ENCODE assay signal across 25 cellular contexts in genomic region chr10:120098242-120098930, GRCh38.
A peak's percentile ranks its signal among the peaks of the same experiment; 100 is the strongest.
DNase-seq lines count a peak whose midpoint lies in the region; TF ChIP-seq lines count a peak whose summit lies in the region.
"Had no signal": no experiment of that assay in that cellular context is flagged by ENCODE, and none has a peak within 500 bp of the region (broad histone marks: within the 10 kb centered on the region; RNA-seq: fewer than 3 reads in every experiment).

No MANE protein-coding gene starts in this region.

- peak overlapping the region; percentile 32 for H3K4me2 ChIP-seq in parathyroid adenoma (ENCODE audit: low read length)
- H3K4me2 ChIP-seq: BLaER1 treated with 17β-estradiol and CSF1 and Interleukin-3, amounts not matched to agents 10 nM and 100 nM had no signal

- no peak for TF ChIP-seq CTCF in choroid plexus epithelial cell (conservative IDR thresholded peaks at IDR 0.05; ENCODE audit: low read depth, low read length)
- TF ChIP-seq CTCF in parathyroid adenoma (IDR thresholded peaks at IDR 0.05), result no peak
- no peak for TF ChIP-seq CTCF in lower leg skin (IDR thresholded peaks at IDR 0.05)
- TF ChIP-seq CTCF in GM10266 (IDR thresholded peaks at IDR 0.05; ENCODE audit: control insufficient read depth, insufficient read depth, low read depth, missing control alignments), result no peak
- TF ChIP-seq CTCF in GM13977 (IDR thresholded peaks at IDR 0.05; ENCODE audit: extremely low read depth, insufficient read depth, missing control alignments), result no peak

- H3K4me3 ChIP-seq in choroid plexus epithelial cell (ENCODE audit: low read depth, low read length), result no peak overlapping the region
- H3K4me3 ChIP-seq in parathyroid adenoma (ENCODE audit: low read depth, low read length), result no peak overlapping the region
- no peak overlapping the region for H3K4me3 ChIP-seq in lower leg skin (ENCODE audit: low read depth, poor library complexity, severe bottlenecking)
- H3K4me3 ChIP-seq: BLaER1 treated with 17β-estradiol and CSF1 and Interleukin-3, amounts not matched to agents 10 nM and 100 nM; gastroesophageal sphincter; GM23248; skin epidermis had no signal

- H3K27ac ChIP-seq in parathyroid adenoma, result no peak overlapping the region
- H3K27ac ChIP-seq: BLaER1 treated with 17β-estradiol and CSF1 and Interleukin-3, amounts not matched to agents 10 nM and 100 nM; gastroesophageal sphincter; GM23248; skin epidermis had no signal

- TF ChIP-seq POLR2A in lower leg skin (IDR thresholded peaks at IDR 0.05), result no peak

- H2AFZ ChIP-seq in parathyroid adenoma, result no peak overlapping the region
- H2AFZ ChIP-seq: GM23248 had no signal

- peaks cover 14% of the 10 kb centered on the region for H3K4me1 ChIP-seq in parathyroid adenoma
- H3K4me1 ChIP-seq: BLaER1 treated with 17β-estradiol and CSF1 and Interleukin-3, amounts not matched to agents 10 nM and 100 nM; Caco-2; gastroesophageal sphincter had no signal

- H3K27me3 ChIP-seq in parathyroid adenoma (ENCODE audit: control insufficient read depth, insufficient read depth, low read length), result no peaks in the 10 kb centered on the region
- H3K27me3 ChIP-seq: BLaER1 treated with 17β-estradiol and CSF1 and Interleukin-3, amounts not matched to agents 10 nM and 100 nM had no signal

- intact Hi-C loops in lower leg skin (cut with DNase I; ENCODE audit: low total_unique reads), result no loop called here

- H3K9me3 ChIP-seq in parathyroid adenoma (ENCODE audit: control insufficient read depth, low read length), result no peaks in the 10 kb centered on the region
- H3K9me3 ChIP-seq: gastroesophageal sphincter had no signal

- peak; percentile 2 for DNase-seq in Caki2 (ENCODE audit: low read depth)
- DNase-seq in M059J (ENCODE audit: low read depth), result peak; percentile 39
- DNase-seq in choroid plexus epithelial cell (ENCODE audit: low read depth), result peak; percentile 1
- no peak for DNase-seq in activated CD8-positive, alpha-beta memory T cell treated with anti-CD3 and anti-CD28 coated beads for 24 hours
- DNase-seq in lower leg skin (ENCODE audit: low spot score in 2 of 2), result no peak
- no peak for DNase-seq in GM10266 (ENCODE audit: extremely low spot score)
- no peak for DNase-seq in GM13977 (ENCODE audit: low spot score)
- DNase-seq: activated B cell treated with CpG ODN at 0.5 μM for 24 hours; activated CD4-positive, alpha-beta T cell treated with anti-CD3 and anti-CD28 coated beads, Interleukin-2, amount 50 U/mL, for 4 hours; activated CD8-positive, alpha-beta memory T cell treated with anti-CD3 and anti-CD28 coated beads, Interleukin-2, amount 50 U/mL, for 4 hours; anterior cingulate cortex; Caco-2; cortex of kidney; GM23248; hippocampal formation; KBM-7; left ventricle myocardium superior; NCI-H1436 treated with DMSO at 0.1 percent for 48 hours; NCI-H2171; NCI-H524 treated with DMSO at 0.1 percent for 48 hours; T-helper 9 cell had no signal

- H3K79me2 ChIP-seq in parathyroid adenoma, result no peaks in the 10 kb centered on the region

- WGBS in lower leg skin, 2 donors, result 27 to 51% methylated on average over 3 of the region's 3 CpGs

- no peak overlapping the region for H3K9ac ChIP-seq in parathyroid adenoma
- H3K9ac ChIP-seq: BLaER1 treated with 17β-estradiol and CSF1 and Interleukin-3, amounts not matched to agents 10 nM and 100 nM; GM23248 had no signal

- in situ Hi-C loops in Caki2 (cut with HindIII; ENCODE audit: low pct_unique_long_range_greater_than_20kb, low sequenced_read_pairs), result no loop called here
- in situ Hi-C loops in GM13977 (cut with MboI; ENCODE audit: low pct_unique_long_range_greater_than_20kb, low sequenced_read_pairs, unreplicated experiment), result no loop called here

- no peaks in the 10 kb centered on the region for H3K36me3 ChIP-seq in parathyroid adenoma (ENCODE audit: control insufficient read depth, insufficient read depth, low read length)
- H3K36me3 ChIP-seq: BLaER1 treated with 17β-estradiol and CSF1 and Interleukin-3, amounts not matched to agents 10 nM and 100 nM; gastroesophageal sphincter had no signal

Comparison
In these comparisons a context has a peak if more than half of its experiments do, and no peak if none do; other contexts are left out.
1. DNase-seq: peak in Caki2 (single experiment), M059J (single experiment) and choroid plexus epithelial cell (single experiment); none in activated CD8-positive, alpha-beta memory T cell treated with anti-CD3 and anti-CD28 coated beads for 24 hours (single experiment), lower leg skin (0 of 2), GM10266 (single experiment) and GM13977 (single experiment).